Comparison of ENCODE assay signal across 1 cellular context in genomic region chr2:6977095-6977777, GRCh38.
TF ChIP-seq lines count a peak whose summit lies in the region.

No MANE protein-coding gene starts in this region.

TF ChIP-seq in SK-N-SH treated with all-trans-retinoic acid at 6 μM for 48 hours, 23 proteins besides CTCF, POLR2A, EP300 and RAD21 (continued from another document):
- TF ChIP-seq TOX (CRISPR knock-in tag; IDR thresholded peaks at IDR 0.05; ENCODE audit: borderline replicate concordance) (no peak), ZFP3 (CRISPR knock-in tag; IDR thresholded peaks at IDR 0.05) (peak; percentile 78; the same call in 1 of the 2 replicates), PPARA (CRISPR knock-in tag; IDR thresholded peaks at IDR 0.05; ENCODE audit: borderline replicate concordance) (no peak), PATZ1 (CRISPR knock-in tag; IDR thresholded peaks at IDR 0.05; ENCODE audit: borderline replicate concordance) (no peak), TSHZ2 (CRISPR knock-in tag; IDR thresholded peaks at IDR 0.05) (0 out of 2 replicates have a peak, but pooled peaks have one; percentile 27), SNAI2 (CRISPR knock-in tag; IDR thresholded peaks at IDR 0.05) (0 out of 2 replicates have a peak, but pooled peaks have one; percentile 43), ZNF565 (CRISPR knock-in tag; conservative IDR thresholded peaks at IDR 0.05; ENCODE audit: low read depth) (no peak)
